1 cellular context compared by ENCODE assay signal in genomic region chr9:96605328-96605727, GRCh38.
TF ChIP-seq lines count a peak whose summit lies in the region.

No MANE protein-coding gene starts in this region.

TF ChIP-seq in H1, 55 proteins besides CTCF, POLR2A, EP300 and RAD21:
- no peak for TF ChIP-seq YY1 (IDR thresholded peaks at IDR 0.05; ENCODE audit: low read depth, low read length)
